In genomic region chr11:2836335-2837095, GRCh38 we compare ENCODE assay signal across 2 cellular contexts.
A peak's percentile ranks its signal among the peaks of the same experiment; 100 is the strongest.
TF ChIP-seq lines count a peak whose summit lies in the region.

No MANE protein-coding gene starts in this region.

TF ChIP-seq in K562, 482 proteins besides CTCF, POLR2A, EP300 and RAD21 (continued from another document):
- TF ChIP-seq MAX (CRISPR knock-in tag; IDR thresholded peaks at IDR 0.05) (peak; percentile 55; the same call in 1 of the 2 replicates), ATF1 (CRISPR knock-in tag; IDR thresholded peaks at IDR 0.05) (no peak), ATF1 (tag; IDR thresholded peaks at IDR 0.05) (0 out of 2 replicates have a peak, but pooled peaks have one; percentile 28), L3MBTL2 (IDR thresholded peaks at IDR 0.05) (peak; percentile 86), MGA (IDR thresholded peaks at IDR 0.05) (peak; percentile 80)

TF ChIP-seq in GM12891, 5 proteins besides CTCF, POLR2A, EP300 and RAD21 (continued from another document):
- TF ChIP-seq PAX5 (IDR thresholded peaks at IDR 0.05; ENCODE audit: insufficient read depth, low read length, severe bottlenecking) (no peak), TAF1 (IDR thresholded peaks at IDR 0.05; ENCODE audit: low read depth, low read length) (no peak)
